In the genomic region with DNA sequence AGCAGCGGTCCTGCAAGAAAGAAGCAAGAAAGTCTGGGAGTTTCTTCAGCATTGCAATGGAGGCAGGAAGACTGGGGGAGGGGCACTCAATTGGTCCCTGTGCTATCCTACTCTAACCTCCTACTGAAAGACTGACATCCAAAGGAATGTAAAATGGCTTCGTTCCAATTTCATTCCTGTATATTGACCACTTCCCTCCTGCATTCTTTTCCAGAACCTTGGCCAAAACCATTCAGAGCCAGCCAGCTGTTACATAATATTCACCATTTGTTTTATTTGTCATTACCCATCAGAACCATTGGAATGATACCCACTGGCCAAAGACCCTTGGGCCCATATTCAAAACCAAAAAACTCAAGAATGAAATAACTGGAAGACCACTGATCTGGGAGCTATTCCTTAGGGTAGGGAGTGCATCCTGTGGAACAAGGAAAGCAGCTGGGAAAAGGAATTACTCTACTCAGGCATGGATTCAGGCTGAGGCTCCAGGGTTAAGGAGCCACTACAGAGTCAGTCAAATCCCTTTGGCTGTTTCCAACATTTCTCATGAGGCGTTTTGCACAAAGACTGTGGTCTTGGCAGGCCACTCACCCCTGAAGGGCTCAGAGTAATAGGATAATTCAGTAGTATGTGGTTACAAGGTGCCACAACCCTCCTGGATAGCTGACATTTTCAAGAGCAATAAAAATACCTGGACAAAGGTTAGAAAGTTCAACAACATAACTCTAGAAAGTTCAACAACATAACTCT, we compare ENCODE assay signal across 23 cellular contexts.
DNase-seq lines count a peak whose midpoint lies in the region; FAIRE-seq and TF ChIP-seq lines count a peak whose summit lies in the region.
"Had no signal": no experiment of that assay in that cellular context is flagged by ENCODE, and none has a peak within 500 bp of the region (broad histone marks: within the 10 kb centered on the region; RNA-seq: fewer than 3 reads in every experiment).

No MANE protein-coding gene starts in this region.

- H3K4me1 ChIP-seq in osteoblast (ENCODE audit: insufficient read depth, low read length), result peaks cover 14% of the 10 kb centered on the region
- H3K4me1 ChIP-seq: heart left ventricle, right atrium auricular region, upper lobe of right lung had no signal

- H3K36me3 ChIP-seq in osteoblast (ENCODE audit: insufficient read depth, low read length), result no peaks in the 10 kb centered on the region
- H3K36me3 ChIP-seq: breast epithelium, heart left ventricle, right atrium auricular region, upper lobe of right lung had no signal

- peak; percentile 42 for DNase-seq in EL
- peak; percentile 81 for DNase-seq in RCC 7860 (ENCODE audit: low spot score)
- DNase-seq in fibroblast of mammary gland (ENCODE audit: low read depth), result peak; percentile 30
- DNase-seq in osteoblast (ENCODE audit: insufficient read length, low spot score, missing footprints), result peak; percentile 38
- DNase-seq in activated CD4-positive, alpha-beta T cell treated with anti-CD3 and anti-CD28 coated beads, Interleukin-2, amount 50 U/mL, for 48 hours, result no peak
- no peak for DNase-seq in Kasumi-1 (lab: John Stamatoyannopoulos, UW)
- DNase-seq in ureter (ENCODE audit: low spot score), result no peak
- no peak for DNase-seq in GM19239 (ENCODE audit: insufficient read length, low spot score)
- DNase-seq: activated CD8-positive, alpha-beta T cell treated with anti-CD3 and anti-CD28 coated beads for 36 hours; activated T-cell treated with anti-CD3 and anti-CD28 coated beads, Interleukin-2, amount 50 U/mL, for 4 hours; dorsolateral prefrontal cortex; heart left ventricle; islet precursor cell; NCI-H1105 treated with DMSO at 0.1 percent for 48 hours; NCI-H2171; NCI-H748 treated with DMSO at 0.1 percent for 48 hours; RPMI8226; stimulated activated naive CD8-positive, alpha-beta T cell treated with anti-CD3 and anti-CD28 coated beads, Interleukin-15, amount 100 ng/mL, for 72 hours; SW 1271; upper lobe of right lung had no signal

- H3K9me3 ChIP-seq in osteoblast (ENCODE audit: low read depth, low read length), result no peaks in the 10 kb centered on the region
- H3K9me3 ChIP-seq: breast epithelium, heart left ventricle, right atrium auricular region, upper lobe of right lung had no signal

- TF ChIP-seq CTCF in fibroblast of mammary gland (conservative IDR thresholded peaks at IDR 0.05; ENCODE audit: control insufficient read depth, insufficient read depth, low read depth, low read length) (no peak), osteoblast (IDR thresholded peaks at IDR 0.05; ENCODE audit: extremely low read depth, low read depth, low read length) (no peak)

- H4K20me1 ChIP-seq in osteoblast (ENCODE audit: insufficient read depth, low read length), result no peaks in the 10 kb centered on the region

- FAIRE-seq in RCC 7860 (lab: Jason Lieb, UNC) (peak; percentile 85), GM19239 (lab: Jason Lieb, UNC) (no peak)
- FAIRE-seq: K562 had no signal

- H3K4me3 ChIP-seq in fibroblast of mammary gland (ENCODE audit: control insufficient read depth, low read depth, low read length), result no peak overlapping the region
- no peak overlapping the region for H3K4me3 ChIP-seq in osteoblast (ENCODE audit: insufficient read depth, low read length)
- H3K4me3 ChIP-seq: breast epithelium, dorsolateral prefrontal cortex, heart left ventricle, K562, right atrium auricular region, upper lobe of right lung had no signal

- H3K27ac ChIP-seq in osteoblast (ENCODE audit: low read depth, low read length), result no peak overlapping the region
- H3K27ac ChIP-seq: breast epithelium, dorsolateral prefrontal cortex, heart left ventricle, right atrium auricular region, upper lobe of right lung had no signal

- no peaks in the 10 kb centered on the region for H3K79me2 ChIP-seq in osteoblast (ENCODE audit: insufficient read depth, low read length)

- H3K27me3 ChIP-seq in osteoblast (ENCODE audit: insufficient read depth, low read length), result no peaks in the 10 kb centered on the region
- H3K27me3 ChIP-seq: breast epithelium, heart left ventricle, right atrium auricular region, upper lobe of right lung had no signal

- no peak overlapping the region for H2AFZ ChIP-seq in osteoblast (ENCODE audit: low read length)

- peak overlapping the region; percentile 16 for H3K4me2 ChIP-seq in osteoblast (ENCODE audit: insufficient read depth, low read length)

Comparison
In these comparisons a context has a peak if more than half of its experiments do, and no peak if none do; other contexts are left out.
1. DNase-seq: peak in EL (single experiment), RCC 7860 (single experiment), fibroblast of mammary gland (single experiment) and osteoblast (single experiment); none in activated CD4-positive, alpha-beta T cell treated with anti-CD3 and anti-CD28 coated beads, Interleukin-2, amount 50 U/mL, for 48 hours (0 of 2), Kasumi-1 (0 of 2), ureter (single experiment) and GM19239 (single experiment).